Comparison of ENCODE assay signal across 8 cellular contexts in genomic region chr19:47243776-47244547, GRCh38. TPM values are rescaled to one million over a fixed set of nuclear protein-coding genes. Genes with fewer than 3 reads are reported as not detected.
A peak's percentile ranks its signal among the peaks of the same experiment; 100 is the strongest.
DNase-seq lines count a peak whose midpoint lies in the region; ATAC-seq, FAIRE-seq and TF ChIP-seq lines count a peak whose summit lies in the region.

No MANE protein-coding gene starts in this region.

- peaks cover 7% of the 10 kb centered on the region for H3K27me3 Mint-ChIP-seq in activated B cell treated with CpG ODN at 0.5 μM for 24 hours

- no peaks in the 10 kb centered on the region for H3K36me3 ChIP-seq in kidney (ENCODE audit: control insufficient read depth in 1 of 2, insufficient read depth in 2 of 2, low read length in 2 of 2)

- peak; percentile 65 for ATAC-seq in GM18505 (IDR thresholded peaks at IDR 0.05; ENCODE audit: unreplicated experiment)
- peak; percentile 61 for ATAC-seq in HG03060 (IDR thresholded peaks at IDR 0.05; ENCODE audit: low read depth, unreplicated experiment)
- peak; percentile 70 for ATAC-seq in activated B cell treated with CpG ODN at 0.5 μM for 24 hours (ENCODE audit: low read depth)

- H3K9me3 ChIP-seq in kidney (ENCODE audit: control insufficient read depth in 1 of 2, low read length in 2 of 2): no peaks in the 10 kb centered on the region

- H3K4me1 ChIP-seq in kidney (ENCODE audit: control insufficient read depth in 1 of 2, insufficient read depth in 1 of 2, low read depth in 1 of 2, low read length in 2 of 2): peaks cover 7 to 17% of the 10 kb centered on the region in 2 donors

- H3K9me3 Mint-ChIP-seq in activated B cell treated with CpG ODN at 0.5 μM for 24 hours: no peaks in the 10 kb centered on the region

- intact Hi-C loops in activated B cell treated with CpG ODN at 0.5 μM for 24 hours (cut with micrococcal nuclease) (loop anchor here (1.0 kb wide), 6 partner anchors 12 to 114 kb away; partner anchors contain the start of genes BBC3, CCDC9 and SAE1), kidney (cut with DNase I) (no loop called here)

- FAIRE-seq in kidney (lab: Jason Lieb, UNC): no peak

- H3K27ac ChIP-seq in caudate nucleus (ENCODE audit: low read depth, low read length): peak overlapping the region; percentile 31
- peak overlapping the region; percentile 39 to 48 for H3K27ac ChIP-seq in kidney (ENCODE audit: low read depth in 2 of 2, low read length in 2 of 2)

- CTCF ChIA-PET in activated B cell treated with CpG ODN at 0.5 μM for 24 hours (lab: Charles Lee): interaction anchor here (0.7 to 6.8 kb wide), 27 partner anchors 9 to 387 kb away, joined by 3 to 378 read pairs (median 7); partner anchors contain the start of genes CCDC9, SAE1 and ZC3H4

- H3K4me3 Mint-ChIP-seq in activated B cell treated with CpG ODN at 0.5 μM for 24 hours: peak overlapping the region; percentile 86

- POLR2A ChIA-PET in activated B cell treated with CpG ODN at 0.5 μM for 24 hours (lab: Charles Lee): interaction anchor here (0.6 to 6.4 kb wide), 19 partner anchors 12 to 940 kb away, joined by 3 to 156 read pairs (median 8); partner anchors contain the start of genes CCDC9, DHX34, INAFM1 and SLC1A5

- H3K27ac Mint-ChIP-seq in activated B cell treated with CpG ODN at 0.5 μM for 24 hours: peak overlapping the region; percentile 90

- peaks cover 29% of the 10 kb centered on the region for H3K4me1 Mint-ChIP-seq in activated B cell treated with CpG ODN at 0.5 μM for 24 hours

- TF ChIP-seq CTCF in activated B cell treated with CpG ODN at 0.5 μM for 24 hours (IDR thresholded peaks at IDR 0.05) (peak; percentile 47), kidney (IDR thresholded peaks at IDR 0.05; ENCODE audit: borderline replicate concordance, extremely low read depth, insufficient read depth) (peak; percentile 99)

- H3K36me3 Mint-ChIP-seq in activated B cell treated with CpG ODN at 0.5 μM for 24 hours (ENCODE audit: low read depth): no peaks in the 10 kb centered on the region

- H3K4me3 ChIP-seq in kidney (ENCODE audit: low read length in 2 of 2): peak overlapping the region in 1 of 2 donors; percentile 26

- DNase-seq in 8988T: peak; percentile 89
- DNase-seq in NCI-H2196 treated with DMSO at 0.1 percent for 48 hours (lab: John Stamatoyannopoulos, UW; ENCODE audit: unreplicated experiment): peak; percentile 86
- peak; percentile 92 for DNase-seq in activated B cell treated with CpG ODN at 0.5 μM for 24 hours
- DNase-seq in caudate nucleus (lab: John Stamatoyannopoulos, UW): peak in 57 of 61 donors; percentile 21 to 86 (median 63)
- peak; percentile 97 for DNase-seq in kidney
- peak; percentile 81 to 89 for DNase-seq in stimulated activated CD4-positive, alpha-beta T cell treated with anti-CD3 and anti-CD28 coated beads, Interleukin-15, amount 100 ng/mL, for 1 hour (ENCODE audit: low read depth in 1 of 2, low spot score in 1 of 2)

- no peak overlapping the region for H3K9ac ChIP-seq in kidney (ENCODE audit: low read length in 2 of 2)

- TF ChIP-seq POLR2A in GM18505 (IDR thresholded peaks at IDR 0.05; ENCODE audit: borderline replicate concordance, extremely low read depth, insufficient read depth, insufficient read length): peak; percentile 67

RNA-seq across cellular contexts. Expression of gene CCDC9, which starts 12.4 kb away (rescaled TPM):
- total RNA-seq in activated B cell treated with CpG ODN at 0.5 μM for 24 hours (43.7 and 47.1 TPM in 2 replicates), kidney (49.0 TPM)
- 14.0 TPM for polyA plus RNA-seq in kidney (ENCODE audit: insufficient read depth, low read depth, low replicate concordance)

RNA-seq across cellular contexts. Expression of gene BBC3, which starts 13.0 kb away (rescaled TPM):
- total RNA-seq in activated B cell treated with CpG ODN at 0.5 μM for 24 hours (7.0 and 11.5 TPM in 2 replicates), kidney (14.2 TPM)
- polyA plus RNA-seq in kidney (ENCODE audit: insufficient read depth, low read depth, low replicate concordance): 3.2 TPM

RNA-seq across cellular contexts. Expression of gene INAFM1, which starts 30.7 kb away (rescaled TPM):
- 9.8 and 11.8 TPM in 2 replicates for total RNA-seq in activated B cell treated with CpG ODN at 0.5 μM for 24 hours
- 28.4 TPM for total RNA-seq in kidney
- polyA plus RNA-seq in kidney (ENCODE audit: insufficient read depth, low read depth, low replicate concordance): 17.0 TPM
